In genomic region chr4:8050555-8051206, GRCh38 we compare ENCODE assay signal across 8 cellular contexts.
DNase-seq lines count a peak whose midpoint lies in the region; ATAC-seq, FAIRE-seq and TF ChIP-seq lines count a peak whose summit lies in the region.

No MANE protein-coding gene starts in this region.

- peaks cover 0 to 14% (median 12%) of the 10 kb centered on the region in 4 donors for H3K4me1 ChIP-seq in tibial artery

- H3K27me3 ChIP-seq in tibial artery: no peaks in the 10 kb centered on the region

- intact Hi-C loops in tibial artery (cut with DNase I; ENCODE audit: low total_unique reads): no loop called here

- TF ChIP-seq POLR2A in GM12892 (IDR thresholded peaks at IDR 0.05; ENCODE audit: low read depth, low read length): no peak

- no peak for TF ChIP-seq CTCF in cardiac fibroblast (IDR thresholded peaks at IDR 0.05; ENCODE audit: low read depth, low read length)
- TF ChIP-seq CTCF in tibial artery (IDR thresholded peaks at IDR 0.05): no peak

- H3K36me3 ChIP-seq in tibial artery: peaks cover 0 to 2% (median 0%) of the 10 kb centered on the region in 3 donors

- H3K27ac ChIP-seq in tibial artery: no peak overlapping the region

- H3K4me3 ChIP-seq in cardiac fibroblast (replicated peaks in 1 of 2; ENCODE audit: low read depth in 2 of 2, low read length in 2 of 2) (no peak overlapping the region), tibial artery (peak overlapping the region in 1 of 2 donors; percentile 1)

- no peak for FAIRE-seq in GM12892 (lab: Jason Lieb, UNC)

- peaks cover 0 to 12% (median 0%) of the 10 kb centered on the region in 3 donors for H3K9me3 ChIP-seq in tibial artery

- ATAC-seq in HG02973 (IDR thresholded peaks at IDR 0.05; ENCODE audit: unreplicated experiment) (no peak), GM18498 (IDR thresholded peaks at IDR 0.05; ENCODE audit: unreplicated experiment) (no peak)

- DNase-seq in NCI-H187 treated with DMSO at 0.1 percent for 48 hours (lab: John Stamatoyannopoulos, UW) (peak; percentile 73), cardiac fibroblast (ENCODE audit: low read depth in 2 of 2) (peak; percentile 39 to 70), kidney tubule cell (ENCODE audit: low spot score) (peak; percentile 42), tibial artery (peak; percentile 43 to 83), GM12892 (ENCODE audit: insufficient read length) (no peak), SW 1271 (lab: John Stamatoyannopoulos, UW) (no peak)

Comparison
In these comparisons a context has a peak if more than half of its experiments do, and no peak if none do; other contexts are left out.
1. DNase-seq: peak in NCI-H187 treated with DMSO at 0.1 percent for 48 hours (single experiment), cardiac fibroblast (2 of 2), kidney tubule cell (single experiment) and tibial artery (2 of 2); none in GM12892 (single experiment) and SW 1271 (0 of 2).